In the genomic region with DNA sequence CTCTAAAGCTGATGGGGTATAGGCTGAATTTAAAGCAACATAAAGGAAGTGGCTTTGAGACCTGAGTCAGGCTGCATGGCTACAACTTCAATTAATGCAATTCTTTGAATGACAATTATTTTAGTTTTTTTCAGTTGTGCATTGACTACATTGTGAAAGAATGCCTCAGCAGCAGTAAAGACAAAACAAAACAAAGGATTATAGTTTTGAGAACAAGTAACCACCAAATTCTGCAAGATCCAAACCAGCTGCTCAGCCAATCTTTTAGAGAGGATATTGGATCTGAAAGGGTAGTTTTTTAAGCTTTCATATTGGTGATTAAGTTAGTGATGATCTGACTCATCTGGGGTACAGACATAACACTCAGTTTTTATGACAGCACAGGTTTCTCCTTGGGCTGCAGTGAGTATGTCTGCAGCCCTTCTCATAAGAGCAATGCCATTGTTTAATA, we compare ENCODE assay signal across 15 cellular contexts. TPM values are rescaled to one million over a fixed set of nuclear protein-coding genes. Genes with fewer than 3 reads are reported as not detected.
DNase-seq lines count a peak whose midpoint lies in the region; ATAC-seq lines count a peak whose summit lies in the region.
"Had no signal": no experiment of that assay in that cellular context is flagged by ENCODE, and none has a peak within 500 bp of the region (broad histone marks: within the 10 kb centered on the region; RNA-seq: fewer than 3 reads in every experiment).

No MANE protein-coding gene starts in this region.

- no peaks in the 10 kb centered on the region for H3K9me3 Mint-ChIP-seq in activated T-helper 1 cell treated with anti-CD3 and anti-CD28 coated beads, Interleukin-12 subunit alpha, Interleukin-12 subunit beta, Interleukin-2, Interleukin-4 antibody, amounts not matched to agents 30 ng/mL and 10 ng/mL and 1 ng/mL, durations not matched to agents 14 hours and 24 hours and 36 hours

- intact Hi-C loops in activated T-helper 1 cell treated with anti-CD3 and anti-CD28 coated beads, Interleukin-12 subunit alpha, Interleukin-12 subunit beta, Interleukin-2, Interleukin-4 antibody, amounts not matched to agents 30 ng/mL and 10 ng/mL and 1 ng/mL, durations not matched to agents 14 hours and 24 hours and 36 hours (cut with micrococcal nuclease), result loop anchor here (10.0 kb wide), 1 partner anchor 164 kb away; no protein-coding TSS in a partner anchor

- H3K4me1 Mint-ChIP-seq in activated T-helper 1 cell treated with anti-CD3 and anti-CD28 coated beads, Interleukin-12 subunit alpha, Interleukin-12 subunit beta, Interleukin-2, Interleukin-4 antibody, amounts not matched to agents 30 ng/mL and 10 ng/mL and 1 ng/mL, durations not matched to agents 14 hours and 24 hours and 36 hours (ENCODE audit: low read depth), result peaks cover 10% of the 10 kb centered on the region

- ATAC-seq in GM18508 (IDR thresholded peaks at IDR 0.05; ENCODE audit: insufficient read depth, unreplicated experiment) (peak; percentile 54), GM19463 (IDR thresholded peaks at IDR 0.05; ENCODE audit: unreplicated experiment) (peak; percentile 78), HG03354 (IDR thresholded peaks at IDR 0.05; ENCODE audit: poor library complexity, severe bottlenecking, unreplicated experiment) (peak; percentile 92), HG02678 (IDR thresholded peaks at IDR 0.05; ENCODE audit: unreplicated experiment) (no peak)
- ATAC-seq: Right ventricle myocardium inferior had no signal

- peaks cover 11% of the 10 kb centered on the region for H3K27me3 Mint-ChIP-seq in activated T-helper 1 cell treated with anti-CD3 and anti-CD28 coated beads, Interleukin-12 subunit alpha, Interleukin-12 subunit beta, Interleukin-2, Interleukin-4 antibody, amounts not matched to agents 30 ng/mL and 10 ng/mL and 1 ng/mL, durations not matched to agents 14 hours and 24 hours and 36 hours (ENCODE audit: insufficient read depth)

- H3K36me3 Mint-ChIP-seq in activated T-helper 1 cell treated with anti-CD3 and anti-CD28 coated beads, Interleukin-12 subunit alpha, Interleukin-12 subunit beta, Interleukin-2, Interleukin-4 antibody, amounts not matched to agents 30 ng/mL and 10 ng/mL and 1 ng/mL, durations not matched to agents 14 hours and 24 hours and 36 hours (ENCODE audit: low read depth), result no peaks in the 10 kb centered on the region

- no peak overlapping the region for H3K27ac Mint-ChIP-seq in activated T-helper 1 cell treated with anti-CD3 and anti-CD28 coated beads, Interleukin-12 subunit alpha, Interleukin-12 subunit beta, Interleukin-2, Interleukin-4 antibody, amounts not matched to agents 30 ng/mL and 10 ng/mL and 1 ng/mL, durations not matched to agents 14 hours and 24 hours and 36 hours

- DNase-seq in foreskin melanocyte (peak; percentile 47), NCI-H2081 treated with DMSO at 0.1 percent for 48 hours (lab: John Stamatoyannopoulos, UW) (no peak), NCI-H2081 (lab: John Stamatoyannopoulos, UW) (no peak)
- DNase-seq in activated T-helper 1 cell treated with anti-CD3 and anti-CD28 coated beads, Interleukin-12 subunit alpha, Interleukin-12 subunit beta, Interleukin-2, Interleukin-4 antibody, amounts not matched to agents 30 ng/mL and 10 ng/mL and 1 ng/mL, durations not matched to agents 14 hours and 24 hours and 36 hours (ENCODE audit: low spot score), result no peak
- DNase-seq: activated gamma-delta T cell, Caco-2, cortex of kidney, glutamatergic neuron, posterior cingulate gyrus had no signal

- no peak overlapping the region for H3K4me3 Mint-ChIP-seq in activated T-helper 1 cell treated with anti-CD3 and anti-CD28 coated beads, Interleukin-12 subunit alpha, Interleukin-12 subunit beta, Interleukin-2, Interleukin-4 antibody, amounts not matched to agents 30 ng/mL and 10 ng/mL and 1 ng/mL, durations not matched to agents 14 hours and 24 hours and 36 hours

RNA-seq across cellular contexts. Expression of a gene that starts 40.6 kb away (rescaled TPM):
- total RNA-seq in activated T-helper 1 cell treated with anti-CD3 and anti-CD28 coated beads, Interleukin-12 subunit alpha, Interleukin-12 subunit beta, Interleukin-2, Interleukin-4 antibody, amounts not matched to agents 30 ng/mL and 10 ng/mL and 1 ng/mL, durations not matched to agents 14 hours and 24 hours and 36 hours, result not detected in 2 replicates
- total RNA-seq: Right ventricle myocardium inferior, thoracic aorta had no signal

RNA-seq across cellular contexts. Expression of a gene that starts 41.6 kb away (rescaled TPM):
- total RNA-seq in activated T-helper 1 cell treated with anti-CD3 and anti-CD28 coated beads, Interleukin-12 subunit alpha, Interleukin-12 subunit beta, Interleukin-2, Interleukin-4 antibody, amounts not matched to agents 30 ng/mL and 10 ng/mL and 1 ng/mL, durations not matched to agents 14 hours and 24 hours and 36 hours, result 51.6 and 55.4 TPM in 2 replicates
